In the genomic region with DNA sequence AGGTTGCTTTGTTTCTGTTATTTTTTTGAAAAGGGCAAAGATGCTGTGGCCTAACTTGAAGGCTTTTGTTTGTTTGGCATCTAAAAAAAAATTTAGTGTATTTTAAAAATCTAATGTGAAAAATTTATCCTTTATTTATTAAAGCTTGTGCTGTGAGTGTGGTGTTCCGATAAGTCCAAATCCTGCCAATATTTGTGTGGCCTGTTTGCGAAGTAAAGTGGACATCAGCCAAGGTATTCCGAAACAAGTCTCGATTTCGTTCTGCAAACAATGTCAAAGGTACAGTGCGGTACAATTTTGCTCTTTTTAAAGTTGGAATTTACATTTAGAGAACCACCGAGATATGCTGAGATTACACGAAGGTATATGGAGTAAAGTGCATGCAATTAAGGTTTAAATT, we compare ENCODE assay signal across 1 cellular context.
TF ChIP-seq lines count a peak whose summit lies in the region.

No MANE protein-coding gene starts in this region.

TF ChIP-seq in HepG2, 621 proteins besides CTCF, POLR2A, EP300 and RAD21:
- TF ChIP-seq SP4 (CRISPR knock-in tag; IDR thresholded peaks at IDR 0.05) = no peak
- TF ChIP-seq ZNF33B (CRISPR knock-in tag; IDR thresholded peaks at IDR 0.05) = no peak
- no peak for TF ChIP-seq ZNF605 (CRISPR knock-in tag; IDR thresholded peaks at IDR 0.05)
